ENCODE assay signal across 25 cellular contexts in genomic region chr5:9698125-9698848, GRCh38.
A peak's percentile ranks its signal among the peaks of the same experiment; 100 is the strongest.
DNase-seq lines count a peak whose midpoint lies in the region; ATAC-seq and TF ChIP-seq lines count a peak whose summit lies in the region.
"Had no signal": no experiment of that assay in that cellular context is flagged by ENCODE, and none has a peak within 500 bp of the region (broad histone marks: within the 10 kb centered on the region; RNA-seq: fewer than 3 reads in every experiment).

No MANE protein-coding gene starts in this region.

- H3K27ac ChIP-seq in left ventricle myocardium inferior (replicated peaks) (no peak overlapping the region), heart left ventricle (peak overlapping the region in 1 of 12 donors; percentile 12), smooth muscle cell (ENCODE audit: low read depth) (peak overlapping the region; percentile 77)
- H3K27ac ChIP-seq: coronary artery, epithelial cell of prostate, ovary, upper lobe of left lung had no signal

- no peaks in the 10 kb centered on the region for H4K20me1 ChIP-seq in smooth muscle cell (ENCODE audit: low read depth)

- no peaks in the 10 kb centered on the region for H3K36me3 ChIP-seq in left ventricle myocardium inferior
- H3K36me3 ChIP-seq in heart left ventricle, result no peaks in the 10 kb centered on the region
- H3K36me3 ChIP-seq in smooth muscle cell (ENCODE audit: low read depth), result no peaks in the 10 kb centered on the region
- H3K36me3 ChIP-seq: ovary, upper lobe of left lung had no signal

- peak overlapping the region; percentile 15 for H3K9ac ChIP-seq in smooth muscle cell (ENCODE audit: low read depth)

- TF ChIP-seq POLR2A in heart left ventricle (IDR thresholded peaks at IDR 0.05), result no peak

- no peaks in the 10 kb centered on the region for H3F3A ChIP-seq in smooth muscle cell (ENCODE audit: low read depth)

- intact Hi-C loops in left ventricle myocardium inferior (cut with micrococcal nuclease), result no loop called here
- intact Hi-C loops in heart left ventricle (cut with DNase I), result no loop called here

- no peak for ATAC-seq in heart left ventricle
- ATAC-seq: activated CD8-positive, alpha-beta T cell treated with anti-CD3 and anti-CD28 coated beads for 36 hours; activated T-cell treated with anti-CD3 and anti-CD28 coated beads, Interleukin-2, amount 50 U/mL, for 4 hours; sciatic nerve; WTC11 had no signal

- peak overlapping the region; percentile 18 for H3K4me3 ChIP-seq in left ventricle myocardium inferior
- peak overlapping the region in 1 of 12 donors; percentile 18 for H3K4me3 ChIP-seq in heart left ventricle
- no peak overlapping the region for H3K4me3 ChIP-seq in smooth muscle cell
- H3K4me3 ChIP-seq: coronary artery, ovary, upper lobe of left lung had no signal

- H2AFZ ChIP-seq in smooth muscle cell (ENCODE audit: low read depth), result no peak overlapping the region

- no peaks in the 10 kb centered on the region for H3K79me2 ChIP-seq in smooth muscle cell (ENCODE audit: low read depth)

- no peak for DNase-seq in left ventricle myocardium inferior
- DNase-seq in heart left ventricle, result no peak
- DNase-seq in NCI-H524 treated with DMSO at 0.1 percent for 48 hours (lab: John Stamatoyannopoulos, UW), result peak; percentile 64
- peak; percentile 59 for DNase-seq in fibroblast of peridontal ligament (ENCODE audit: extremely low read depth)
- DNase-seq in smooth muscle cell (lab: John Stamatoyannopoulos, UW; ENCODE audit: unreplicated experiment), result no peak
- DNase-seq in NCI-H2107 (lab: John Stamatoyannopoulos, UW), result no peak
- no peak for DNase-seq in NCI-H1417 (lab: John Stamatoyannopoulos, UW)
- no peak for DNase-seq in GM19238 (ENCODE audit: insufficient read length, low spot score)
- DNase-seq: activated CD8-positive, alpha-beta T cell treated with anti-CD3 and anti-CD28 coated beads for 36 hours; activated naive CD4-positive, alpha-beta T cell treated with anti-CD3 and anti-CD28 coated beads, Interleukin-2, amount 10 ng/mL, durations not matched to agents 7 days and 5 days; activated T-cell treated with anti-CD3 and anti-CD28 coated beads, Interleukin-2, amount 50 U/mL, for 4 hours; GF-D8; immature natural killer cell; naive B cell; NCI-H1048; NCI-H2081 treated with DMSO at 0.1 percent for 48 hours; NCI-H526 treated with DMSO at 0.1 percent for 48 hours; ovary; SIG-M5; stimulated activated CD4-positive, alpha-beta T cell treated with anti-CD3 and anti-CD28 coated beads, Interleukin-2, amount 100 ng/mL, for 24 hours; upper lobe of left lung had no signal

- no peaks in the 10 kb centered on the region for H3K27me3 ChIP-seq in left ventricle myocardium inferior (ENCODE audit: low read depth)
- no peaks in the 10 kb centered on the region for H3K27me3 ChIP-seq in heart left ventricle
- H3K27me3 ChIP-seq in smooth muscle cell (ENCODE audit: low read depth), result no peaks in the 10 kb centered on the region
- H3K27me3 ChIP-seq: ovary, upper lobe of left lung had no signal

- H3K4me1 ChIP-seq in left ventricle myocardium inferior (no peaks in the 10 kb centered on the region), heart left ventricle (peaks cover 0 to 6% (median 0%) of the 10 kb centered on the region in 12 donors), smooth muscle cell (ENCODE audit: low read depth) (peaks cover 13% of the 10 kb centered on the region)
- H3K4me1 ChIP-seq: upper lobe of left lung had no signal

- TF ChIP-seq CTCF in left ventricle myocardium inferior (IDR thresholded peaks at IDR 0.05; ENCODE audit: borderline replicate concordance) (no peak), heart left ventricle (IDR thresholded peaks at IDR 0.05) (no peak), smooth muscle cell (IDR thresholded peaks at IDR 0.05; ENCODE audit: borderline replicate concordance, insufficient read depth, poor library complexity, severe bottlenecking) (no peak)

- H3K9me3 ChIP-seq in left ventricle myocardium inferior (replicated peaks) (no peaks in the 10 kb centered on the region), heart left ventricle (no peaks in the 10 kb centered on the region), smooth muscle cell (replicated peaks; ENCODE audit: low read depth) (no peaks in the 10 kb centered on the region)
- H3K9me3 ChIP-seq: ovary, upper lobe of left lung had no signal

- 34 to 47% (median 38%) methylated on average over 9 of the region's 9 CpGs for WGBS in heart left ventricle, 4 donors
- 24% methylated on average over 9 of the region's 9 CpGs for WGBS in smooth muscle cell (ENCODE audit: low lambda C conversion rate)

- H3K4me2 ChIP-seq in smooth muscle cell, result peak overlapping the region; percentile 71

Comparison
In these comparisons a context has a peak if more than half of its experiments do, and no peak if none do; other contexts are left out.
1. DNase-seq: peak in NCI-H524 treated with DMSO at 0.1 percent for 48 hours (single experiment) and fibroblast of peridontal ligament (single experiment); none in left ventricle myocardium inferior (single experiment), heart left ventricle (0 of 5), smooth muscle cell (single experiment), NCI-H2107 (single experiment), NCI-H1417 (0 of 3) and GM19238 (single experiment).